Comparison of ENCODE assay signal across 24 cellular contexts in genomic region chr14:44586910-44587309, GRCh38.
DNase-seq lines count a peak whose midpoint lies in the region; FAIRE-seq and TF ChIP-seq lines count a peak whose summit lies in the region.
"Had no signal": no experiment of that assay in that cellular context is flagged by ENCODE, and none has a peak within 500 bp of the region (broad histone marks: within the 10 kb centered on the region; RNA-seq: fewer than 3 reads in every experiment).

No MANE protein-coding gene starts in this region.

- DNase-seq in NCI-H1105 (lab: John Stamatoyannopoulos, UW) (peak; percentile 92), NCI-H2029 (lab: John Stamatoyannopoulos, UW) (peak; percentile 95), NCI-H345 (lab: John Stamatoyannopoulos, UW) (peak; percentile 93), urothelium cell line (ENCODE audit: low spot score) (no peak), right atrium auricular region (ENCODE audit: low spot score) (no peak), head of caudate nucleus (no peak), frontal cortex (ENCODE audit: low spot score in 2 of 2) (no peak)
- DNase-seq: activated CD4-positive, alpha-beta memory T cell treated with anti-CD3 and anti-CD28 coated beads for 36 hours; activated T-cell treated with anti-CD3 and anti-CD28 coated beads, Interleukin-2, amount 50 U/mL, for 72 hours; central memory CD4-positive, alpha-beta T cell; erythroblast; mesenchymal stem cell; NCI-H1694; NCI-H524; ovary; Peyer's patch; SHP77; stimulated activated CD4-positive, alpha-beta T cell treated with anti-CD3 and anti-CD28 coated beads, Interleukin-15, amount 100 ng/mL, for 24 hours; trophoblast cell had no signal

- H3K9me3 ChIP-seq in right atrium auricular region, result peaks cover 0 to 18% of the 10 kb centered on the region in 2 donors
- H3K9me3 ChIP-seq: ovary, Peyer's patch had no signal

- no peak for TF ChIP-seq CTCF in right atrium auricular region (IDR thresholded peaks at IDR 0.05)

- FAIRE-seq in urothelium cell line (lab: Jason Lieb, UNC) (peak; percentile 23), frontal cortex (lab: Jason Lieb, UNC) (no peak)
- FAIRE-seq: GM12891, H54, HTR-8/SVneo, K562 had no signal

- no peak overlapping the region for H3K4me3 ChIP-seq in right atrium auricular region
- H3K4me3 ChIP-seq: K562, ovary, Peyer's patch had no signal

- intact Hi-C loops in head of caudate nucleus (cut with DNase I), result no loop called here

- H3K36me3 ChIP-seq in right atrium auricular region, result no peaks in the 10 kb centered on the region
- H3K36me3 ChIP-seq: ovary, Peyer's patch had no signal

- no peaks in the 10 kb centered on the region for H3K27me3 ChIP-seq in right atrium auricular region
- H3K27me3 ChIP-seq: ovary, Peyer's patch had no signal

- no peak overlapping the region for H3K27ac ChIP-seq in right atrium auricular region
- H3K27ac ChIP-seq: C4-2B, ovary, Peyer's patch had no signal

- H3K4me1 ChIP-seq in right atrium auricular region, result no peaks in the 10 kb centered on the region
- H3K4me1 ChIP-seq: Peyer's patch had no signal

Comparison
In these comparisons a context has a peak if more than half of its experiments do, and no peak if none do; other contexts are left out.
1. DNase-seq: peak in NCI-H1105 (single experiment), NCI-H2029 (single experiment) and NCI-H345 (single experiment); none in urothelium cell line (single experiment), right atrium auricular region (single experiment), head of caudate nucleus (0 of 42) and frontal cortex (0 of 2).